ENCODE assay signal across 15 cellular contexts in the genomic region with DNA sequence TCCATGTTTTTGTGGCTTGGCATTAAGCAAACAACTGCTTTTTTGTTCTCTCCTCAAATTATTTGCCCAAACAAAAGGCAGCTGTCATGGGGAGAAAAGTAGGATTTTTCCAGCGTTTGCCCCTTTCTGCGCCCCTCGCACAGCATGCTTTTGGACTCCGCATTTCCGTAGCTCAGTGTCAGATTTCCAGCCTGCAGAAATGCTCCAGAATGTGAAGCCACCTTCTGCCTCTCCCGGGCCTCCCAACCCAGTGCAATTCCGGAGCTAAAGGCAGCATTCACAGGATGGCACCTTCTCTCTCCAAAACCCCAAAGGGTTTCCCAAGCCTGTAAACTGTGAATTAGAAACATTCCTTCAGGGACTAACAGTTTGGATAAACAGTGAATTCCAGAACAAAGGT.
DNase-seq lines count a peak whose midpoint lies in the region; ATAC-seq and TF ChIP-seq lines count a peak whose summit lies in the region.
"Had no signal": no experiment of that assay in that cellular context is flagged by ENCODE, and none has a peak within 500 bp of the region (broad histone marks: within the 10 kb centered on the region; RNA-seq: fewer than 3 reads in every experiment).

No MANE protein-coding gene starts in this region.

- H2BK5ac ChIP-seq in H9 (ENCODE audit: insufficient read length, low read length) = no peak overlapping the region

- no peaks in the 10 kb centered on the region for H3K79me1 ChIP-seq in H9 (ENCODE audit: insufficient read depth, low read depth, low read length, poor library complexity, severe bottlenecking)

- H2BK20ac ChIP-seq in H9 (ENCODE audit: low read depth, low read length, poor library complexity, severe bottlenecking) = no peak overlapping the region

- POLR2A ChIA-PET in Caco-2 (lab: Charles Lee) = no interaction called here

- TF ChIP-seq CTCF in H9 (conservative IDR thresholded peaks at IDR 0.05) (no peak), neural crest cell (conservative IDR thresholded peaks at IDR 0.05) (no peak), Caco-2 (IDR thresholded peaks at IDR 0.05; ENCODE audit: insufficient read depth in 1 of 2, low read depth in 1 of 2, low read length in 1 of 2, severe bottlenecking in 1 of 2, unreplicated experiment in 1 of 2) (no peak)

- no peak overlapping the region for H4K5ac ChIP-seq in H9 (ENCODE audit: insufficient read length, low read depth, low read length)

- H3K56ac ChIP-seq in H9 (ENCODE audit: insufficient read length, low read depth, low read length) = no peak overlapping the region

- H3K18ac ChIP-seq in H9 (ENCODE audit: insufficient read length, low read depth, low read length) = no peak overlapping the region

- CTCF ChIA-PET in Caco-2 (lab: Charles Lee) = no interaction called here

- H3K4me1 Mint-ChIP-seq in H9 (peaks cover 23 to 28% of the 10 kb centered on the region in 2 experiments), neural crest cell (peaks cover 62% of the 10 kb centered on the region), Caco-2 (ENCODE audit: low read depth, unreplicated experiment) (no peaks in the 10 kb centered on the region)

- no TSS peak for BruUV-seq in Caco-2 (replicated peaks; lab: Mats Ljungman, UMichigan)

- no peak overlapping the region for H2BK120ac ChIP-seq in H9 (ENCODE audit: low read depth, low read length, poor library complexity, severe bottlenecking)

- no peak overlapping the region for H3K4ac ChIP-seq in H9 (ENCODE audit: low read depth, low read length)

- H3K14ac ChIP-seq in H9 (ENCODE audit: insufficient read depth, low read length) = no peak overlapping the region

- H3K9me3 Mint-ChIP-seq in H9 = no peaks in the 10 kb centered on the region
- no peaks in the 10 kb centered on the region for H3K9me3 Mint-ChIP-seq in neural crest cell
- H3K9me3 Mint-ChIP-seq in Caco-2 (ENCODE audit: unreplicated experiment) = no peaks in the 10 kb centered on the region

- H2BK15ac ChIP-seq in H9 (ENCODE audit: low read depth, low read length) = no peak overlapping the region

- H3K9me3 ChIP-seq in H9 (ENCODE audit: control insufficient read depth, low read depth, low read length) = no peaks in the 10 kb centered on the region
- no peaks in the 10 kb centered on the region for H3K9me3 ChIP-seq in Caco-2

- no peak for DNase-seq in H9
- DNase-seq in NCI-H69 (lab: John Stamatoyannopoulos, UW) = peak; percentile 17
- peak; percentile 35 for DNase-seq in fibroblast of peridontal ligament (ENCODE audit: extremely low read depth)
- DNase-seq in neural crest cell (ENCODE audit: low read depth, low spot score) = no peak
- no peak for DNase-seq in kidney glomerular epithelial cell (lab: John Stamatoyannopoulos, UW)
- DNase-seq in Caco-2 = no peak
- DNase-seq in HPDE6-E6E7 (ENCODE audit: extremely low spot score) = no peak
- DNase-seq: AML-193, KG1, NCI-H1092 treated with DMSO at 0.1 percent for 48 hours, NCI-H187 treated with DMSO at 0.1 percent for 48 hours, NCI-H2171, NCI-H526 had no signal

- intact Hi-C loops in Caco-2 (cut with micrococcal nuclease; ENCODE audit: unreplicated experiment) = no loop called here

- no peak overlapping the region for H3K23ac ChIP-seq in H9 (ENCODE audit: insufficient read length, low read depth, low read length)

- WGBS in H9 (ENCODE audit: extremely low coverage, insufficient read length, low lambda C conversion rate) = no CpG with 5 or more reads among the region's 7 CpGs

- no peak for ATAC-seq in HG02642 (IDR thresholded peaks at IDR 0.05; ENCODE audit: poor library complexity, unreplicated experiment)
- ATAC-seq: GM12878 had no signal

- H2BK12ac ChIP-seq in H9 (ENCODE audit: insufficient read length, low read depth, low read length) = no peak overlapping the region

- H3K23me2 ChIP-seq in H9 (ENCODE audit: insufficient read length, low read depth, low read length, poor library complexity, severe bottlenecking) = no peaks in the 10 kb centered on the region

- no peak overlapping the region for H3K9ac ChIP-seq in H9 (ENCODE audit: extremely low read depth, insufficient read length, low read length)

- no peak overlapping the region for H3K27ac ChIP-seq in H9 (ENCODE audit: insufficient read length, low read depth, low read length)

- H3K36me3 ChIP-seq in Caco-2 (ENCODE audit: control insufficient read depth, insufficient read depth, low read length) = no peaks in the 10 kb centered on the region

- H4K91ac ChIP-seq in H9 (ENCODE audit: insufficient read length, low read depth, low read length) = no peak overlapping the region

- peak overlapping the region in 2 of 3 experiments; percentile 44 to 74; a peak in 2 of 7 replicates for H3K27ac Mint-ChIP-seq in H9
- H3K27ac Mint-ChIP-seq in neural crest cell (ENCODE audit: unreplicated experiment) = peak overlapping the region; percentile 83
- no peak overlapping the region for H3K27ac Mint-ChIP-seq in Caco-2 (ENCODE audit: unreplicated experiment)

- H2AK5ac ChIP-seq in H9 (ENCODE audit: insufficient read length, low read length) = no peak overlapping the region

- no peak overlapping the region for H2AFZ ChIP-seq in H9 (ENCODE audit: low read length)

- H4K20me1 ChIP-seq in H9 (ENCODE audit: control insufficient read depth, insufficient read depth, insufficient read length) = no peaks in the 10 kb centered on the region

- no peak overlapping the region for H3K4me3 Mint-ChIP-seq in H9
- peak overlapping the region; percentile 29 for H3K4me3 Mint-ChIP-seq in neural crest cell
- H3K4me3 Mint-ChIP-seq in Caco-2 (ENCODE audit: unreplicated experiment) = no peak overlapping the region

- no peak overlapping the region for H3T11ph ChIP-seq in H9 (ENCODE audit: low read length)

- H3K4me1 ChIP-seq in H9 (ENCODE audit: insufficient read depth, low read length) (peaks cover 3% of the 10 kb centered on the region; the same call in 1 of the 2 replicates), Caco-2 (no peaks in the 10 kb centered on the region)

- H3K36me3 Mint-ChIP-seq in H9 (ENCODE audit: insufficient read depth in 1 of 3, low read depth in 3 of 3) = no peaks in the 10 kb centered on the region
- H3K36me3 Mint-ChIP-seq in neural crest cell (ENCODE audit: low read depth) = no peaks in the 10 kb centered on the region
- H3K36me3 Mint-ChIP-seq in Caco-2 (ENCODE audit: insufficient read depth, unreplicated experiment) = no peaks in the 10 kb centered on the region

- H3K4me3 ChIP-seq in Caco-2 (ENCODE audit: low read depth, low read length) = no peak overlapping the region
- H3K4me3 ChIP-seq: GM12878 had no signal

- H3K27me3 ChIP-seq in H9 (ENCODE audit: insufficient read depth, low read length) (no peaks in the 10 kb centered on the region), Caco-2 (replicated peaks; ENCODE audit: control insufficient read depth, insufficient read depth, low read length) (no peaks in the 10 kb centered on the region)

- no peaks in the 10 kb centered on the region for H3K79me2 ChIP-seq in H9 (ENCODE audit: insufficient read depth, low read length)

- H4K8ac ChIP-seq in H9 (replicated peaks; ENCODE audit: insufficient read length, low read depth, low read length) = no peak overlapping the region

- H3K27me3 Mint-ChIP-seq in H9 (ENCODE audit: low read depth) = peaks cover 3% of the 10 kb centered on the region
- H3K27me3 Mint-ChIP-seq in neural crest cell (ENCODE audit: low read depth) = no peaks in the 10 kb centered on the region
- no peaks in the 10 kb centered on the region for H3K27me3 Mint-ChIP-seq in Caco-2 (ENCODE audit: insufficient read depth, unreplicated experiment)

- H3K4me2 ChIP-seq in H9 (ENCODE audit: insufficient read depth, insufficient read length, low read length) = no peak overlapping the region

Comparison
In these comparisons a context has a peak if more than half of its experiments do, and no peak if none do; other contexts are left out.
1. DNase-seq: peak in NCI-H69 (single experiment) and fibroblast of peridontal ligament (single experiment); none in H9 (single experiment), neural crest cell (single experiment), kidney glomerular epithelial cell (single experiment), Caco-2 (0 of 2) and HPDE6-E6E7 (single experiment).